ENCODE assay signal across 19 cellular contexts in the genomic region with DNA sequence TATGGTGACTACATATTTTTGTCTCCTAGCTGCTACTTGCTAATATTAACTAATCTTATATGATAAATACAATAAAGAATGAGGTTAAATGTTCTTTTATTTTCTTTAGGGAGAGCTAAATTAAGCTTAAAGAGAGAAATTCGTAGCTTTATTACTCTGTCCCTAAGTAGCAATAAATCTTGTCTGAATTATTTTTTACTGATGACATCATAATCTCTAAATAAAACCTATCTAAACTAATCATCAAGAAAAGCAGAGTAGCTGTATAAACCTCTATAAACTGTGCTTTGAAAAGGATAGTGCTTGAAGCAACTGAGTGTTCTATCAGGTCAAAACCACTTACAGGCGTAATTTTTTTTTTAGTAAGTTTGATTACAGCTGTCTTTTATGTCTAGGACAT.
"Had no signal": no experiment of that assay in that cellular context is flagged by ENCODE, and none has a peak within 500 bp of the region (broad histone marks: within the 10 kb centered on the region; RNA-seq: fewer than 3 reads in every experiment).

No MANE protein-coding gene starts in this region.

- H3K36me3 ChIP-seq: SJSA1 had no signal

- H3K4me3 ChIP-seq: K562, SJSA1, SK-N-MC had no signal

- ATAC-seq: K562 had no signal

- H3K27me3 ChIP-seq: SJSA1 had no signal

- H3K9me3 ChIP-seq: SJSA1 had no signal

- H3K4me1 ChIP-seq: SJSA1 had no signal

- H3K27ac ChIP-seq: KMS-11, SJSA1, SK-N-MC had no signal

- H3K9ac ChIP-seq: KMS-11 had no signal

- DNase-seq: Kasumi-1, MM.1S, NCI-H1092 treated with DMSO at 0.1 percent for 48 hours, NCI-H1436, NCI-H187, NCI-H2029, NCI-H2081 treated with DMSO at 0.1 percent for 48 hours, NCI-H345, NCI-H446 treated with DMSO at 0.1 percent for 48 hours, NCI-H524, NCI-H526 treated with DMSO at 0.1 percent for 48 hours, NCI-H774, Right ventricle myocardium superior, RPMI8226, SIG-M5 had no signal

- FAIRE-seq: K562 had no signal

- H3K4me2 ChIP-seq: KMS-11 had no signal
